In genomic region chr11:22800482-22800881, GRCh38 we compare ENCODE assay signal across 21 cellular contexts. TPM values are rescaled to one million over a fixed set of nuclear protein-coding genes. Genes with fewer than 3 reads are reported as not detected.
DNase-seq lines count a peak whose midpoint lies in the region; ATAC-seq, FAIRE-seq and TF ChIP-seq lines count a peak whose summit lies in the region.
"Had no signal": no experiment of that assay in that cellular context is flagged by ENCODE, and none has a peak within 500 bp of the region (broad histone marks: within the 10 kb centered on the region; RNA-seq: fewer than 3 reads in every experiment).

No MANE protein-coding gene starts in this region.

- H3K79me2 ChIP-seq in K562 (ENCODE audit: control insufficient read depth, insufficient read depth, low read length) = no peaks in the 10 kb centered on the region

- TF ChIP-seq EP300 in K562 (IDR thresholded peaks at IDR 0.05; ENCODE audit: low read length) = no peak

- BruUV-seq in K562 (replicated peaks; lab: Mats Ljungman, UMichigan) = no TSS peak

- H3K9me3 ChIP-seq in BLaER1 (no peaks in the 10 kb centered on the region), K562 (replicated peaks; ENCODE audit: control insufficient read depth, insufficient read depth, low read depth, low read length) (no peaks in the 10 kb centered on the region), upper lobe of right lung (no peaks in the 10 kb centered on the region)
- H3K9me3 ChIP-seq: BE2C had no signal

- H3K4me1 ChIP-seq in BLaER1 = peaks cover 45% of the 10 kb centered on the region
- peaks cover 0 to 8% of the 10 kb centered on the region in 2 experiments; a peak in 2 of 5 replicates for H3K4me1 ChIP-seq in K562 (replicated peaks in 1 of 2; ENCODE audit: control insufficient read depth in 2 of 2, insufficient read depth in 2 of 2, low read length in 2 of 2)
- no peaks in the 10 kb centered on the region for H3K4me1 ChIP-seq in upper lobe of right lung

- no peak overlapping the region for H3K27ac ChIP-seq in BLaER1
- no peak overlapping the region for H3K27ac ChIP-seq in K562 (ENCODE audit: extremely low read depth, low read depth, low read length)
- no peak overlapping the region for H3K27ac ChIP-seq in upper lobe of right lung
- H3K27ac ChIP-seq: HL-60 had no signal

- in situ Hi-C loops in K562 (cut with MboI) = no loop called here

- TF ChIP-seq POLR2A in K562 (conservative IDR thresholded peaks at IDR 0.05) = no peak

- CTCF ChIA-PET in K562 (lab: Yijun Ruan, JAX; ENCODE audit: low intra/inter-chr PET ratio) = no interaction called here

- intact Hi-C loops in K562 (cut with micrococcal nuclease) (no loop called here), upper lobe of right lung (cut with DNase I) (no loop called here)

- no peak overlapping the region for H3K4me3 ChIP-seq in BLaER1
- H3K4me3 ChIP-seq in K562 = no peak overlapping the region
- H3K4me3 ChIP-seq in upper lobe of right lung = no peak overlapping the region

- POLR2A ChIA-PET in K562 (lab: Yijun Ruan, JAX) = no interaction called here

- no peak for FAIRE-seq in K562 (lab: Jason Lieb, UNC)

- TF ChIP-seq CTCF in K562 (IDR thresholded peaks at IDR 0.05 in 2 of 3, conservative IDR thresholded peaks at IDR 0.05 in 1 of 3; ENCODE audit: insufficient read depth in 2 of 3, low read depth in 1 of 3, low read length in 3 of 3) (no peak), upper lobe of right lung (IDR thresholded peaks at IDR 0.05) (no peak)

- 21% methylated on average over 5 of the region's 5 CpGs for WGBS in K562 (ENCODE audit: insufficient coverage, low coverage, missing lambda C conversion rate)

- no peak for ATAC-seq in K562
- no peak for ATAC-seq in upper lobe of right lung
- ATAC-seq: HCT116 had no signal

- no peaks in the 10 kb centered on the region for H3K9me1 ChIP-seq in K562 (ENCODE audit: control insufficient read depth, insufficient read depth, low read length)

- H3K36me3 ChIP-seq in BLaER1 (no peaks in the 10 kb centered on the region), K562 (ENCODE audit: control insufficient read depth, insufficient read depth, low read length) (no peaks in the 10 kb centered on the region), upper lobe of right lung (no peaks in the 10 kb centered on the region)
- H3K36me3 ChIP-seq: BE2C had no signal

- H4K20me1 ChIP-seq in BLaER1 = no peaks in the 10 kb centered on the region
- H4K20me1 ChIP-seq in K562 (replicated peaks; ENCODE audit: control insufficient read depth, insufficient read depth, low read length) = no peaks in the 10 kb centered on the region

- no peak overlapping the region for H3K9ac ChIP-seq in BLaER1
- H3K9ac ChIP-seq in K562 (ENCODE audit: insufficient read depth in 1 of 2, low read depth in 2 of 2, low read length in 2 of 2) = no peak overlapping the region

- TF ChIP-seq RAD21 in K562 (CRISPR knock-in tag; conservative IDR thresholded peaks at IDR 0.05 in 1 of 2, IDR thresholded peaks at IDR 0.05 in 1 of 2) = no peak

- H3K4me2 ChIP-seq in BLaER1 = peak overlapping the region; percentile 67
- no peak overlapping the region for H3K4me2 ChIP-seq in K562 (ENCODE audit: insufficient read depth, low read length)

- no peaks in the 10 kb centered on the region for H3K27me3 ChIP-seq in BLaER1
- no peaks in the 10 kb centered on the region for H3K27me3 ChIP-seq in K562 (ENCODE audit: control insufficient read depth in 2 of 2, insufficient read depth in 2 of 2, low read length in 2 of 2)
- H3K27me3 ChIP-seq in upper lobe of right lung = no peaks in the 10 kb centered on the region
- H3K27me3 ChIP-seq: BE2C had no signal

- DNase-seq in NCI-H187 treated with DMSO at 0.1 percent for 48 hours (lab: John Stamatoyannopoulos, UW) = peak; percentile 85
- DNase-seq in NCI-H2171 (lab: John Stamatoyannopoulos, UW) = peak; percentile 20
- no peak for DNase-seq in K562 (ENCODE audit: extremely low read depth in 1 of 4, low spot score in 3 of 4)
- DNase-seq in SK-N-DZ (ENCODE audit: low spot score) = no peak
- DNase-seq in upper lobe of right lung = no peak
- no peak for DNase-seq in AG08395 (ENCODE audit: low spot score)
- DNase-seq: BE2C; CD4-positive, alpha-beta memory T cell; DMS153; DMS79; GDM1; GOT3; H7; HFFc6 had no signal

- no peak overlapping the region; the same call in 1 of the 2 replicates for H2AFZ ChIP-seq in K562 (ENCODE audit: low read depth, low read length)

TF ChIP-seq in K562, 482 proteins besides CTCF, POLR2A, EP300 and RAD21 (continues in another document):
- TF ChIP-seq PBX2 (CRISPR knock-in tag; IDR thresholded peaks at IDR 0.05; ENCODE audit: low read depth) (no peak), PBX2 (tag; conservative IDR thresholded peaks at IDR 0.05; ENCODE audit: low read depth) (peak; percentile 59; the same call in 1 of the 2 replicates), TAF9B (IDR thresholded peaks at IDR 0.05; ENCODE audit: partially characterized antibody) (no peak), MEIS2 (IDR thresholded peaks at IDR 0.05; ENCODE audit: partially characterized antibody) (peak; percentile 67), PKNOX1 (IDR thresholded peaks at IDR 0.05) (peak; percentile 60)

RNA-seq across cellular contexts. Expression of gene SVIP, which starts 29.1 kb away (rescaled TPM):
- 3.7 and 11.4 TPM in 2 replicates for total RNA-seq in K562 (2011; cell fraction: chromatin; rRNA removed; ENCODE audit: low replicate concordance)
- total RNA-seq in K562 (2011; cell fraction: nucleolus; rRNA removed) = 2.8 and 4.6 TPM in 2 replicates
- total RNA-seq in K562 (2011; cell fraction: nucleoplasm; rRNA removed) = 6.9 and 15.3 TPM in 2 replicates
- total RNA-seq in K562 (2014; rRNA removed) = 16.7 and 17.9 TPM in 2 replicates
- 51.1 and 69.5 TPM in 2 replicates for total RNA-seq in K562 (2014; rRNA removed; fragmentation: Illumina TruSeq; extraction: Trizol)
- total RNA-seq in K562 (2015; rRNA removed; fragmentation: Illumina TruSeq; extraction: Trizol) = 24.2 and 26.2 TPM in 2 replicates
- total RNA-seq in K562 (2021) = 48.0 and 58.0 TPM in 2 replicates
- polyA plus RNA-seq in K562 (2011; rRNA removed) = 21.7 and 50.5 TPM in 2 replicates
- 2.7 and 4.1 TPM in 2 replicates for polyA plus RNA-seq in K562 (2011; cell fraction: cytosol; rRNA removed)
- polyA plus RNA-seq in K562 (2011; cell fraction: nucleus; rRNA removed) = 4.0 TPM in 2 replicates
- polyA plus RNA-seq in K562 (2012) = 21.8 and 30.2 TPM in 2 replicates
- 23.2 and 23.6 TPM in 2 replicates for polyA plus RNA-seq in K562 (2014; fragmentation: Illumina TruSeq; extraction: Trizol)
- 10 to 100 TPM; 47.5 to 62.5 TPM for polyA plus RNA-seq in K562 (2014; fragmentation: Nextera tagmentation; extraction: Ambion mirVana)
- polyA plus RNA-seq in K562 (2014; rRNA removed) = 27.7 and 35.2 TPM in 2 replicates
- polyA minus RNA-seq in K562 (2011; rRNA and poly(A)+ RNA removed) = 8.2 and 11.9 TPM in 2 replicates
- 4.0 and 4.7 TPM in 2 replicates for polyA minus RNA-seq in K562 (2011; cell fraction: cytosol; rRNA and poly(A)+ RNA removed)
- 8.1 and 10.6 TPM in 2 replicates for polyA minus RNA-seq in K562 (2011; cell fraction: nucleus; rRNA and poly(A)+ RNA removed)
- polyA plus RNA-seq in SK-N-DZ (2014; cell fraction: cytosol; rRNA removed) = 17.8 and 20.0 TPM in 2 replicates
- polyA plus RNA-seq in SK-N-DZ (2014; cell fraction: nucleus; rRNA removed) = 10.2 and 13.4 TPM in 2 replicates
- 35.6 TPM for total RNA-seq in upper lobe of right lung

RNA-seq across cellular contexts. Expression of gene CCDC179, which starts 59.8 kb away (rescaled TPM):
- not detected in 2 replicates for total RNA-seq in K562 (2011; cell fraction: chromatin; rRNA removed; ENCODE audit: low replicate concordance)
- total RNA-seq in K562 (2011; cell fraction: nucleolus; rRNA removed) = not detected in 2 replicates
- not detected in 2 replicates for total RNA-seq in K562 (2011; cell fraction: nucleoplasm; rRNA removed)
- total RNA-seq in K562 (2014; rRNA removed) (not detected in 2 replicates), K562 (2014; rRNA removed; fragmentation: Illumina TruSeq; extraction: Trizol) (not detected in 2 replicates), K562 (2015; rRNA removed; fragmentation: Illumina TruSeq; extraction: Trizol) (not detected in 2 replicates), K562 (2021) (not detected in 2 replicates), upper lobe of right lung (not detected)
- polyA plus RNA-seq in K562 (2011; rRNA removed) (not detected in 2 replicates), K562 (2014; fragmentation: Illumina TruSeq; extraction: Trizol) (not detected in 2 replicates), K562 (2014; fragmentation: Nextera tagmentation; extraction: Ambion mirVana) (not detected), K562 (2014; rRNA removed) (not detected in 2 replicates)
- polyA plus RNA-seq in K562 (2011; cell fraction: cytosol; rRNA removed) = not detected in 2 replicates
- not detected in 2 replicates for polyA plus RNA-seq in K562 (2011; cell fraction: nucleus; rRNA removed)
- polyA plus RNA-seq in K562 (2012) = not detected in 2 replicates
- polyA minus RNA-seq in K562 (2011; rRNA and poly(A)+ RNA removed) = not detected in 2 replicates
- not detected in 2 replicates for polyA minus RNA-seq in K562 (2011; cell fraction: cytosol; rRNA and poly(A)+ RNA removed)
- not detected in 2 replicates for polyA minus RNA-seq in K562 (2011; cell fraction: nucleus; rRNA and poly(A)+ RNA removed)
- polyA plus RNA-seq in SK-N-DZ (2014; cell fraction: cytosol; rRNA removed) = not detected in 2 replicates
- not detected in 2 replicates for polyA plus RNA-seq in SK-N-DZ (2014; cell fraction: nucleus; rRNA removed)
- total RNA-seq: A172; CD4-positive, alpha-beta memory T cell; Daoy; H7; HFFc6; HT1080 had no signal
- polyA plus RNA-seq: CD14-positive monocyte; CD4-positive, alpha-beta memory T cell had no signal

Comparison
In these comparisons a context has a peak if more than half of its experiments do, and no peak if none do; other contexts are left out.
1. DNase-seq: peak in NCI-H187 treated with DMSO at 0.1 percent for 48 hours (single experiment) and NCI-H2171 (single experiment); none in K562 (0 of 4), SK-N-DZ (single experiment), upper lobe of right lung (single experiment) and AG08395 (single experiment).